ENCODE assay signal across 16 cellular contexts in the genomic region with DNA sequence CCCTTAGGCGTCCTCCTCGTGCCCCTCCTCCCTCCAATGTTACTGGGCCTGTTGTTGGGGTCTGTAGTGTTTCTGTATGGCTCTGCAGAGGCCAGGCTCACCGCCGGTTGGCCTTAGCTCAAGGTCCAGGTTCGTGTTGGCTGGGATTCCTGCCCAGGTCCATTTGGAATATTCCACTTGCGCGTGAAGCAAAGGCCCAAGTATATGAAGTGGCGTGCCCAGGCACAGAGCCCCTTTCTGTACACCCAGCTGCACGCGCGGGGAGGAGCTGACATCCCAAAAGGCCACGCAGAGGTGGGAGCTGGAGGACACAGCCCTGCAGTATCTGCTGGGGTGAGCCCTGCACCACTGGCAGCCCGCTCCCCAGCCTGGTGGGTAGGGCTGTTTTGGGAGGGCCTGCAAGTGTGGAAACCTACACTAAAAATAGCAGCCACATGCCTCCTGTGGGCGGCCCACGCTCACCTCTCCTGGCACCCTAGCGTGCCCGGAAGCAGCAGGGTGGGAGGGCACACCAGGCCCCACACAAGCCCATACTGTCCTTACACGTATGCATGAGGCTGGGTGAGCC.
"Had no signal": no experiment of that assay in that cellular context is flagged by ENCODE, and none has a peak within 500 bp of the region (broad histone marks: within the 10 kb centered on the region; RNA-seq: fewer than 3 reads in every experiment).

No MANE protein-coding gene starts in this region.

- ATAC-seq: activated CD8-positive, alpha-beta memory T cell treated with anti-CD3 and anti-CD28 coated beads, Interleukin-2, amount 10 ng/mL, durations not matched to agents 7 days and 5 days; left lung; SK-N-SH treated with all-trans-retinoic acid at 6 μM for 48 hours had no signal

- H3K4me3 ChIP-seq: left lung, psoas muscle, right lobe of liver, smooth muscle cell, suprapubic skin had no signal

- H3K9me3 ChIP-seq: left lung, psoas muscle, right lobe of liver, suprapubic skin had no signal

- FAIRE-seq: frontal cortex had no signal

- H3K36me3 ChIP-seq: left lung, right lobe of liver, suprapubic skin had no signal

- H3K4me2 ChIP-seq: smooth muscle cell had no signal

- H3K27ac ChIP-seq: epithelial cell of prostate, left lung, psoas muscle, right lobe of liver, suprapubic skin had no signal

- H3K27me3 ChIP-seq: left lung, right lobe of liver, suprapubic skin had no signal

- H3K4me1 ChIP-seq: right lobe of liver had no signal

- DNase-seq: activated CD4-positive, alpha-beta T cell treated with anti-CD3 and anti-CD28 coated beads for 1 hour; activated CD4-positive, alpha-beta T cell treated with anti-CD3 and anti-CD28 coated beads, Interleukin-2, amount 50 U/mL, for 4 hours; activated CD8-positive, alpha-beta memory T cell treated with anti-CD3 and anti-CD28 coated beads, Interleukin-2, amount 10 ng/mL, durations not matched to agents 7 days and 5 days; activated naive CD4-positive, alpha-beta T cell treated with anti-CD3 and anti-CD28 coated beads, Interleukin-2, amount 10 ng/mL, durations not matched to agents 7 days and 5 days; activated T-cell treated with anti-CD3 and anti-CD28 coated beads, Interleukin-2, amount 50 U/mL, for 24 hours; amniotic stem cell; left lung; psoas muscle; right lobe of liver; T-helper 1 cell; T1000 had no signal
